In genomic region chr12:27779416-27779815, GRCh38 we compare ENCODE assay signal across 9 cellular contexts. TPM values are rescaled to one million over a fixed set of nuclear protein-coding genes. Genes with fewer than 3 reads are reported as not detected.
DNase-seq lines count a peak whose midpoint lies in the region; ATAC-seq and TF ChIP-seq lines count a peak whose summit lies in the region.
"Had no signal": no experiment of that assay in that cellular context is flagged by ENCODE, and none has a peak within 500 bp of the region (broad histone marks: within the 10 kb centered on the region; RNA-seq: fewer than 3 reads in every experiment).

No MANE protein-coding gene starts in this region.

- H3K36me3 Mint-ChIP-seq in activated CD4-positive, alpha-beta memory T cell treated with anti-CD3 and anti-CD28 coated beads for 36 hours, result peaks cover 12% of the 10 kb centered on the region

- TF ChIP-seq CTCF in LNCaP clone FGC (IDR thresholded peaks at IDR 0.05; ENCODE audit: control insufficient read depth, extremely low read depth, insufficient read depth), result no peak
- TF ChIP-seq CTCF in fibroblast of mammary gland (conservative IDR thresholded peaks at IDR 0.05; ENCODE audit: control insufficient read depth, insufficient read depth, low read depth, low read length), result no peak
- no peak for TF ChIP-seq CTCF in neutrophil (IDR thresholded peaks at IDR 0.05)

- POLR2A ChIA-PET in activated CD4-positive, alpha-beta memory T cell treated with anti-CD3 and anti-CD28 coated beads for 36 hours (lab: Charles Lee), result interaction anchor here (0.8 to 1.8 kb wide), 6 partner anchors 10 to 773 kb away, joined by 3 to 11 read pairs (median 4); no protein-coding TSS in a partner anchor

- intact Hi-C loops in activated CD4-positive, alpha-beta memory T cell treated with anti-CD3 and anti-CD28 coated beads for 36 hours (cut with micrococcal nuclease), result no loop called here

- no peaks in the 10 kb centered on the region for H3K9me3 Mint-ChIP-seq in activated CD4-positive, alpha-beta memory T cell treated with anti-CD3 and anti-CD28 coated beads for 36 hours

- H3K27me3 ChIP-seq in neutrophil, result no peaks in the 10 kb centered on the region

- H3K4me1 ChIP-seq in neutrophil (ENCODE audit: control insufficient read depth in 1 of 2, insufficient read depth in 1 of 2, low read depth in 1 of 2, low read length in 1 of 2), result peaks cover 15% of the 10 kb centered on the region in 2 experiments

- peak overlapping the region; percentile 71 for H3K4me3 Mint-ChIP-seq in activated CD4-positive, alpha-beta memory T cell treated with anti-CD3 and anti-CD28 coated beads for 36 hours

- TF ChIP-seq POLR2A in GM18505 (IDR thresholded peaks at IDR 0.05; ENCODE audit: borderline replicate concordance, extremely low read depth, insufficient read depth, insufficient read length), result no peak

- H3K27ac ChIP-seq in neutrophil, result peak overlapping the region; percentile 75

- H3K4me1 Mint-ChIP-seq in activated CD4-positive, alpha-beta memory T cell treated with anti-CD3 and anti-CD28 coated beads for 36 hours (ENCODE audit: low read depth), result peaks cover 24% of the 10 kb centered on the region

- peak overlapping the region; percentile 70 for H3K4me3 ChIP-seq in LNCaP clone FGC (ENCODE audit: low read depth, low read length)
- H3K4me3 ChIP-seq in fibroblast of mammary gland (ENCODE audit: control insufficient read depth, low read depth, low read length), result peak overlapping the region; percentile 80
- peak overlapping the region; percentile 61 to 65 for H3K4me3 ChIP-seq in neutrophil (ENCODE audit: low read depth in 1 of 2, low read length in 1 of 2)

- no peaks in the 10 kb centered on the region for H3K9me3 ChIP-seq in neutrophil

- peak overlapping the region; percentile 52 for H3K27ac Mint-ChIP-seq in activated CD4-positive, alpha-beta memory T cell treated with anti-CD3 and anti-CD28 coated beads for 36 hours

- peak; percentile 9 for ATAC-seq in GM21825 (IDR thresholded peaks at IDR 0.05; ENCODE audit: unreplicated experiment)
- ATAC-seq in GM18505 (IDR thresholded peaks at IDR 0.05; ENCODE audit: unreplicated experiment), result no peak

- CTCF ChIA-PET in activated CD4-positive, alpha-beta memory T cell treated with anti-CD3 and anti-CD28 coated beads for 36 hours (lab: Charles Lee), result interaction anchor here (1.6 to 2.4 kb wide), 3 partner anchors 16 to 45 kb away, joined by 5 to 21 read pairs (median 6); no protein-coding TSS in a partner anchor

- no peaks in the 10 kb centered on the region for H3K27me3 Mint-ChIP-seq in activated CD4-positive, alpha-beta memory T cell treated with anti-CD3 and anti-CD28 coated beads for 36 hours

- H3K36me3 ChIP-seq in neutrophil, result no peaks in the 10 kb centered on the region

- DNase-seq in NCI-H510A (lab: John Stamatoyannopoulos, UW) (peak; percentile 4), NCI-H510A treated with DMSO at 0.1 percent for 48 hours (lab: John Stamatoyannopoulos, UW) (no peak), LNCaP clone FGC (ENCODE audit: low read depth) (no peak), fibroblast of mammary gland (ENCODE audit: low read depth) (peak; percentile 28)
- no peak for DNase-seq in activated CD4-positive, alpha-beta memory T cell treated with anti-CD3 and anti-CD28 coated beads for 36 hours

RNA-seq across cellular contexts. Expression of gene KLHL42, which starts 0.6 kb away (rescaled TPM):
- 1 to 10 TPM; 8.2 to 9.1 TPM for total RNA-seq in activated CD4-positive, alpha-beta memory T cell treated with anti-CD3 and anti-CD28 coated beads for 36 hours

RNA-seq across cellular contexts. Expression of gene MANSC4, which starts 0.6 kb away (rescaled TPM):
- total RNA-seq in activated CD4-positive, alpha-beta memory T cell treated with anti-CD3 and anti-CD28 coated beads for 36 hours, result not detected
- total RNA-seq: renal cortical epithelial cell had no signal

Comparison
In these comparisons a context has a peak if more than half of its experiments do, and no peak if none do; other contexts are left out.
1. DNase-seq: peak in NCI-H510A (single experiment) and fibroblast of mammary gland (single experiment); none in NCI-H510A treated with DMSO at 0.1 percent for 48 hours (single experiment), LNCaP clone FGC (single experiment) and activated CD4-positive, alpha-beta memory T cell treated with anti-CD3 and anti-CD28 coated beads for 36 hours (single experiment).
2. Peak in every context shown above with its lines, with median percentiles within 50 percentile points of each other: H3K4me3 ChIP-seq.